ENCODE assay signal across 8 cellular contexts in genomic region chr2:74199275-74199701, GRCh38. TPM values are rescaled to one million over a fixed set of nuclear protein-coding genes. Genes with fewer than 3 reads are reported as not detected.
DNase-seq lines count a peak whose midpoint lies in the region; ATAC-seq, FAIRE-seq and TF ChIP-seq lines count a peak whose summit lies in the region.

No MANE protein-coding gene starts in this region.

- peaks cover 0 to 11% of the 10 kb centered on the region in 2 experiments; a peak in 3 of 5 replicates for H3K36me3 ChIP-seq in HepG2 (replicated peaks in 1 of 2; ENCODE audit: control insufficient read depth in 1 of 2, insufficient read depth in 2 of 2, low read length in 2 of 2)
- H3K36me3 ChIP-seq in thyroid gland = no peaks in the 10 kb centered on the region

- WGBS in adipose tissue, 3 donors = 2 to 3% (median 3%) methylated on average over 20 of the region's 20 CpGs
- 14% methylated on average over 20 of the region's 20 CpGs for WGBS in HepG2 (ENCODE audit: low lambda C conversion rate)
- 7 to 8% methylated on average over 14 to 18 of the region's 20 CpGs for WGBS in thyroid gland, 2 donors

- H3K27ac Mint-ChIP-seq in activated T-cell treated with anti-CD3 and anti-CD28 coated beads, Interleukin-2, amount 50 U/mL, for 72 hours = peak overlapping the region; percentile 99

- ATAC-seq in activated T-cell treated with anti-CD3 and anti-CD28 coated beads, Interleukin-2, amount 50 U/mL, for 72 hours (replicated peaks in 1 of 2) = no peak
- ATAC-seq in HepG2 (no peak), HG03196 (IDR thresholded peaks at IDR 0.05; ENCODE audit: unreplicated experiment) (no peak)

- peak overlapping the region; percentile 72 to 80 (median 78) for H3K4me3 ChIP-seq in HepG2 (replicated peaks in 1 of 3; ENCODE audit: insufficient read depth in 1 of 3, low read depth in 2 of 3, low read length in 3 of 3)
- H3K4me3 ChIP-seq in thyroid gland (replicated peaks in 1 of 3) = peak overlapping the region; percentile 16 to 57 (median 44)

- peaks cover 20 to 40% of the 10 kb centered on the region in 2 donors for H3K36me3 Mint-ChIP-seq in activated T-cell treated with anti-CD3 and anti-CD28 coated beads, Interleukin-2, amount 50 U/mL, for 72 hours (ENCODE audit: insufficient read depth in 2 of 2)

- no TSS peak for BruUV-seq in HepG2 (replicated peaks; lab: Mats Ljungman, UMichigan)

- H3K9me3 ChIP-seq in HepG2 (ENCODE audit: low read length) = no peaks in the 10 kb centered on the region
- no peaks in the 10 kb centered on the region for H3K9me3 ChIP-seq in thyroid gland

- CTCF ChIA-PET in HepG2 (lab: Yijun Ruan, JAX; ENCODE audit: low intra/inter-chr PET ratio, low total read pairs) = no interaction called here

- H3K27ac ChIP-seq in adipose tissue (ENCODE audit: low read depth, low read length) = peak overlapping the region; percentile 59
- H3K27ac ChIP-seq in HepG2 (ENCODE audit: extremely low read length, insufficient read depth, low read length) = peak overlapping the region; percentile 94
- peak overlapping the region in 2 of 3 donors; percentile 75 to 79 for H3K27ac ChIP-seq in thyroid gland

- no peak for TF ChIP-seq CTCF in HepG2 (CRISPR knock-in tag; IDR thresholded peaks at IDR 0.05)
- peak in 1 of 6 experiments; percentile 3 for TF ChIP-seq CTCF in thyroid gland (IDR thresholded peaks at IDR 0.05)

- intact Hi-C loops in HepG2 (cut with micrococcal nuclease; ENCODE audit: unreplicated experiment) = loop anchor here (2.0 to 5.0 kb wide), 2 partner anchors 20 to 52 kb away; partner anchors contain the start of genes BOLA3 and MOB1A
- intact Hi-C loops in thyroid gland (cut with DNase I) = no loop called here

- TF ChIP-seq EP300 in HepG2 (IDR thresholded peaks at IDR 0.05; ENCODE audit: low read depth in 2 of 2, low read length in 2 of 2) (no peak), HepG2 (CRISPR knock-in tag; IDR thresholded peaks at IDR 0.05; ENCODE audit: borderline replicate concordance) (no peak)

- H3K4me3 Mint-ChIP-seq in activated T-cell treated with anti-CD3 and anti-CD28 coated beads, Interleukin-2, amount 50 U/mL, for 72 hours = peak overlapping the region; percentile 98 to 99

- peak overlapping the region; percentile 97 for H3K9ac ChIP-seq in HepG2 (ENCODE audit: insufficient read depth, low read depth, low read length)

- FAIRE-seq in HepG2 (lab: Jason Lieb, UNC) = no peak

- no peak overlapping the region for H2AFZ ChIP-seq in HepG2 (ENCODE audit: low read length)

- DNase-seq in activated T-cell treated with anti-CD3 and anti-CD28 coated beads, Interleukin-2, amount 50 U/mL, for 72 hours = peak in 1 of 2 donors; percentile 30
- no peak for DNase-seq in activated T-cell treated with anti-CD3 and anti-CD28 coated beads, Interleukin-2, amount 50 U/mL, for 48 hours
- DNase-seq in HepG2 (ENCODE audit: low spot score) (no peak), thyroid gland (no peak), NCI-H1092 (lab: John Stamatoyannopoulos, UW) (no peak), GM19240 (ENCODE audit: insufficient read length, low spot score) (no peak)

- TF ChIP-seq POLR2A in HepG2 (IDR thresholded peaks at IDR 0.05; ENCODE audit: insufficient read depth in 1 of 2, low read depth in 2 of 2, low read length in 2 of 2) (no peak; a peak in 1 of 4 replicates), thyroid gland (IDR thresholded peaks at IDR 0.05) (peak in 1 of 2 donors; percentile 2)

- peaks cover 43% of the 10 kb centered on the region for H4K20me1 ChIP-seq in HepG2 (ENCODE audit: insufficient read depth, low read length)

- no peaks in the 10 kb centered on the region; a peak in 1 of 5 replicates for H3K27me3 ChIP-seq in HepG2 (ENCODE audit: control insufficient read depth in 1 of 2, insufficient read depth in 2 of 2, low read length in 2 of 2)
- no peaks in the 10 kb centered on the region for H3K27me3 ChIP-seq in thyroid gland

- POLR2A ChIA-PET in HepG2 (lab: Yijun Ruan, JAX) = interaction anchor here (0.7 to 5.6 kb wide), 17 partner anchors 8 to 371 kb away, joined by 3 to 53 read pairs (median 5); partner anchors contain the start of genes BOLA3, MOB1A, MRPL53 and STAMBP

- peak overlapping the region; percentile 73 for H3K4me2 ChIP-seq in HepG2 (ENCODE audit: low read depth, low read length)

- peaks cover 66% of the 10 kb centered on the region for H3K4me1 ChIP-seq in HepG2 (ENCODE audit: insufficient read depth, low read length)
- H3K4me1 ChIP-seq in thyroid gland = peaks cover 3 to 8% of the 10 kb centered on the region in 2 donors

- H3K27me3 Mint-ChIP-seq in activated T-cell treated with anti-CD3 and anti-CD28 coated beads, Interleukin-2, amount 50 U/mL, for 72 hours (ENCODE audit: low read depth) = no peaks in the 10 kb centered on the region

- no peak for TF ChIP-seq RAD21 in HepG2 (CRISPR knock-in tag; IDR thresholded peaks at IDR 0.05)

- peaks cover 51% of the 10 kb centered on the region for H3K79me2 ChIP-seq in HepG2 (ENCODE audit: insufficient read depth, low read length)

- H3K9me3 Mint-ChIP-seq in activated T-cell treated with anti-CD3 and anti-CD28 coated beads, Interleukin-2, amount 50 U/mL, for 72 hours = no peaks in the 10 kb centered on the region

- H3K4me1 Mint-ChIP-seq in activated T-cell treated with anti-CD3 and anti-CD28 coated beads, Interleukin-2, amount 50 U/mL, for 72 hours (ENCODE audit: low read depth) = peaks cover 65% of the 10 kb centered on the region

- in situ Hi-C loops in HepG2 (cut with HindIII; ENCODE audit: extremely low pct_ligation_motif_present, low pct_unique_long_range_greater_than_20kb) = no loop called here

RNA-seq across cellular contexts. Expression of gene MTHFD2, which starts 0.9 kb away (rescaled TPM):
- 100 to 1,000 TPM; 518 to 624 TPM for total RNA-seq in activated T-cell treated with anti-CD3 and anti-CD28 coated beads, Interleukin-2, amount 50 U/mL, for 72 hours
- polyA plus RNA-seq in adipose tissue (10 to 100 TPM; 36.1 to 55.4 (median 41.0) TPM), HepG2 (2011; rRNA removed) (197 and 269 TPM in 2 replicates)
- total RNA-seq in HepG2 (2016; rRNA removed; fragmentation: Illumina TruSeq; extraction: Trizol) (188 and 281 TPM in 2 replicates), thyroid gland (10 to 100 TPM in 3 of 4 donors, 1 to 10 TPM in 1; 9.0 to 34.8 (median 20.9) TPM)
- total RNA-seq in HepG2 (2016; cell fraction: cytosol; rRNA removed; fragmentation: Illumina TruSeq; extraction: Trizol; ENCODE audit: low read depth) = 38.9 and 41.2 TPM in 2 replicates
- total RNA-seq in HepG2 (2016; cell fraction: insoluble cytoplasmic fraction; rRNA removed; fragmentation: Illumina TruSeq; extraction: Trizol) = 188 and 279 TPM in 2 replicates
- 132 and 142 TPM in 2 replicates for total RNA-seq in HepG2 (2016; cell fraction: membrane; rRNA removed; fragmentation: Illumina TruSeq; extraction: Trizol)
- 70.7 and 79.0 TPM in 2 replicates for total RNA-seq in HepG2 (2016; cell fraction: nucleus; rRNA removed; fragmentation: Illumina TruSeq; extraction: Trizol)
- 162 and 205 TPM in 2 replicates for polyA plus RNA-seq in HepG2 (2011; cell fraction: cytosol; rRNA removed)
- 88.5 and 89.7 TPM in 2 replicates for polyA plus RNA-seq in HepG2 (2011; cell fraction: nucleus; rRNA removed)
- 224 and 287 TPM in 2 replicates for polyA plus RNA-seq in HepG2 (2012)
- 31.0 and 33.2 TPM in 2 replicates for polyA plus RNA-seq in HepG2 (2016; cell fraction: cytosol; fragmentation: Illumina TruSeq; extraction: Trizol; ENCODE audit: low read depth)
- 225 and 240 TPM in 2 replicates for polyA plus RNA-seq in HepG2 (2016; cell fraction: insoluble cytoplasmic fraction; fragmentation: Illumina TruSeq; extraction: Trizol; ENCODE audit: low read depth)
- 83.1 and 83.6 TPM in 2 replicates for polyA plus RNA-seq in HepG2 (2016; cell fraction: membrane; fragmentation: Illumina TruSeq; extraction: Trizol; ENCODE audit: low read depth)
- polyA plus RNA-seq in HepG2 (2016; cell fraction: nucleus; fragmentation: Illumina TruSeq; extraction: Trizol; ENCODE audit: insufficient read depth, low read depth) = 100 and 101 TPM in 2 replicates
- polyA minus RNA-seq in HepG2 (2011; rRNA and poly(A)+ RNA removed; ENCODE audit: low replicate concordance) = 148 and 336 TPM in 2 replicates
- 201 and 205 TPM in 2 replicates for polyA minus RNA-seq in HepG2 (2011; cell fraction: cytosol; rRNA and poly(A)+ RNA removed)
- polyA minus RNA-seq in HepG2 (2011; cell fraction: nucleus; rRNA and poly(A)+ RNA removed) = 97.9 and 128 TPM in 2 replicates

RNA-seq across cellular contexts. Expression of gene MOB1A, which starts 20.6 kb away (rescaled TPM):
- total RNA-seq in activated T-cell treated with anti-CD3 and anti-CD28 coated beads, Interleukin-2, amount 50 U/mL, for 72 hours = 100 to 1,000 TPM; 121 to 135 TPM
- polyA plus RNA-seq in adipose tissue (10 to 100 TPM; 11.2 to 43.4 (median 33.6) TPM), HepG2 (2011; rRNA removed) (33.2 and 48.2 TPM in 2 replicates)
- total RNA-seq in HepG2 (2016; rRNA removed; fragmentation: Illumina TruSeq; extraction: Trizol) (139 and 217 TPM in 2 replicates), thyroid gland (100 to 1,000 TPM in 3 of 4 donors, 10 to 100 TPM in 1; 92.4 to 117 (median 106) TPM)
- 26.2 and 34.3 TPM in 2 replicates for total RNA-seq in HepG2 (2016; cell fraction: cytosol; rRNA removed; fragmentation: Illumina TruSeq; extraction: Trizol; ENCODE audit: low read depth)
- 135 and 223 TPM in 2 replicates for total RNA-seq in HepG2 (2016; cell fraction: insoluble cytoplasmic fraction; rRNA removed; fragmentation: Illumina TruSeq; extraction: Trizol)
- total RNA-seq in HepG2 (2016; cell fraction: membrane; rRNA removed; fragmentation: Illumina TruSeq; extraction: Trizol) = 73.7 and 77.9 TPM in 2 replicates
- total RNA-seq in HepG2 (2016; cell fraction: nucleus; rRNA removed; fragmentation: Illumina TruSeq; extraction: Trizol) = 58.0 and 69.5 TPM in 2 replicates
- 17.6 and 27.6 TPM in 2 replicates for polyA plus RNA-seq in HepG2 (2011; cell fraction: cytosol; rRNA removed)
- 10.7 and 17.1 TPM in 2 replicates for polyA plus RNA-seq in HepG2 (2011; cell fraction: nucleus; rRNA removed)
- 42.5 and 50.3 TPM in 2 replicates for polyA plus RNA-seq in HepG2 (2012)
- polyA plus RNA-seq in HepG2 (2016; cell fraction: cytosol; fragmentation: Illumina TruSeq; extraction: Trizol; ENCODE audit: low read depth) = 18.1 and 21.3 TPM in 2 replicates
- polyA plus RNA-seq in HepG2 (2016; cell fraction: insoluble cytoplasmic fraction; fragmentation: Illumina TruSeq; extraction: Trizol; ENCODE audit: low read depth) = 128 and 131 TPM in 2 replicates
- 35.8 and 42.0 TPM in 2 replicates for polyA plus RNA-seq in HepG2 (2016; cell fraction: membrane; fragmentation: Illumina TruSeq; extraction: Trizol; ENCODE audit: low read depth)
- 52.2 and 58.5 TPM in 2 replicates for polyA plus RNA-seq in HepG2 (2016; cell fraction: nucleus; fragmentation: Illumina TruSeq; extraction: Trizol; ENCODE audit: insufficient read depth, low read depth)
- polyA minus RNA-seq in HepG2 (2011; rRNA and poly(A)+ RNA removed; ENCODE audit: low replicate concordance) = 17.0 and 33.6 TPM in 2 replicates
- polyA minus RNA-seq in HepG2 (2011; cell fraction: cytosol; rRNA and poly(A)+ RNA removed) = 28.0 and 36.2 TPM in 2 replicates
- polyA minus RNA-seq in HepG2 (2011; cell fraction: nucleus; rRNA and poly(A)+ RNA removed) = 30.4 and 30.7 TPM in 2 replicates

RNA-seq across cellular contexts. Expression of gene BOLA3, which starts 51.6 kb away (rescaled TPM):
- 10 to 100 TPM; 41.1 to 42.5 TPM for total RNA-seq in activated T-cell treated with anti-CD3 and anti-CD28 coated beads, Interleukin-2, amount 50 U/mL, for 72 hours
- 10 to 100 TPM; 31.1 to 67.8 (median 65.0) TPM for polyA plus RNA-seq in adipose tissue
- 170 and 172 TPM in 2 replicates for total RNA-seq in HepG2 (2016; rRNA removed; fragmentation: Illumina TruSeq; extraction: Trizol)
- total RNA-seq in HepG2 (2016; cell fraction: cytosol; rRNA removed; fragmentation: Illumina TruSeq; extraction: Trizol; ENCODE audit: low read depth) = 719 and 870 TPM in 2 replicates
- 161 and 184 TPM in 2 replicates for total RNA-seq in HepG2 (2016; cell fraction: insoluble cytoplasmic fraction; rRNA removed; fragmentation: Illumina TruSeq; extraction: Trizol)
- 416 and 482 TPM in 2 replicates for total RNA-seq in HepG2 (2016; cell fraction: membrane; rRNA removed; fragmentation: Illumina TruSeq; extraction: Trizol)
- 51.5 and 52.9 TPM in 2 replicates for total RNA-seq in HepG2 (2016; cell fraction: nucleus; rRNA removed; fragmentation: Illumina TruSeq; extraction: Trizol)
- 59.1 and 89.7 TPM in 2 replicates for polyA plus RNA-seq in HepG2 (2011; rRNA removed)
- polyA plus RNA-seq in HepG2 (2011; cell fraction: cytosol; rRNA removed) = 70.2 and 71.9 TPM in 2 replicates
- 16.6 and 17.4 TPM in 2 replicates for polyA plus RNA-seq in HepG2 (2011; cell fraction: nucleus; rRNA removed)
- polyA plus RNA-seq in HepG2 (2012) = 58.8 and 77.2 TPM in 2 replicates
- 917 and 1,024 TPM in 2 replicates for polyA plus RNA-seq in HepG2 (2016; cell fraction: cytosol; fragmentation: Illumina TruSeq; extraction: Trizol; ENCODE audit: low read depth)
- 174 and 187 TPM in 2 replicates for polyA plus RNA-seq in HepG2 (2016; cell fraction: insoluble cytoplasmic fraction; fragmentation: Illumina TruSeq; extraction: Trizol; ENCODE audit: low read depth)
- polyA plus RNA-seq in HepG2 (2016; cell fraction: membrane; fragmentation: Illumina TruSeq; extraction: Trizol; ENCODE audit: low read depth) = 432 and 498 TPM in 2 replicates
- 94.6 and 103 TPM in 2 replicates for polyA plus RNA-seq in HepG2 (2016; cell fraction: nucleus; fragmentation: Illumina TruSeq; extraction: Trizol; ENCODE audit: insufficient read depth, low read depth)
- polyA minus RNA-seq in HepG2 (2011; rRNA and poly(A)+ RNA removed; ENCODE audit: low replicate concordance) = 8.3 and 15.8 TPM in 2 replicates
- polyA minus RNA-seq in HepG2 (2011; cell fraction: cytosol; rRNA and poly(A)+ RNA removed) = 12.3 and 18.9 TPM in 2 replicates
- polyA minus RNA-seq in HepG2 (2011; cell fraction: nucleus; rRNA and poly(A)+ RNA removed) = 10.9 and 11.2 TPM in 2 replicates
- total RNA-seq in thyroid gland = 10 to 100 TPM; 16.4 to 94.2 (median 78.6) TPM
